ENCODE assay signal across 8 cellular contexts in genomic region chr21:39441502-39442475, GRCh38. TPM values are rescaled to one million over a fixed set of nuclear protein-coding genes. Genes with fewer than 3 reads are reported as not detected.
DNase-seq lines count a peak whose midpoint lies in the region; ATAC-seq lines count a peak whose summit lies in the region.

No MANE protein-coding gene starts in this region.

- peaks cover 15% of the 10 kb centered on the region for H3K4me1 Mint-ChIP-seq in activated CD8-positive, alpha-beta T cell treated with anti-CD3 and anti-CD28 coated beads, Interleukin-2, amount 10 ng/mL, durations not matched to agents 7 days and 5 days (ENCODE audit: low read depth)

- H3K9me3 Mint-ChIP-seq in activated CD8-positive, alpha-beta T cell treated with anti-CD3 and anti-CD28 coated beads, Interleukin-2, amount 10 ng/mL, durations not matched to agents 7 days and 5 days (ENCODE audit: insufficient read depth), result no peaks in the 10 kb centered on the region

- H3K36me3 Mint-ChIP-seq in activated CD8-positive, alpha-beta T cell treated with anti-CD3 and anti-CD28 coated beads, Interleukin-2, amount 10 ng/mL, durations not matched to agents 7 days and 5 days (ENCODE audit: low read depth), result no peaks in the 10 kb centered on the region

- POLR2A ChIA-PET in activated CD8-positive, alpha-beta T cell treated with anti-CD3 and anti-CD28 coated beads, Interleukin-2, amount 10 ng/mL, durations not matched to agents 7 days and 5 days (lab: Charles Lee), result interaction anchor here (0.6 kb wide), 1 partner anchor 1647 kb away, joined by 3 read pairs; no protein-coding TSS in a partner anchor

- CTCF ChIA-PET in activated CD8-positive, alpha-beta T cell treated with anti-CD3 and anti-CD28 coated beads, Interleukin-2, amount 10 ng/mL, durations not matched to agents 7 days and 5 days (lab: Charles Lee), result interaction anchor here (0.6 to 2.5 kb wide), 22 partner anchors 11 to 686 kb away, joined by 3 to 17 read pairs (median 4); partner anchors contain the start of gene PSMG1

- peak; percentile 27 to 30 for ATAC-seq in activated CD4-positive, CD25-positive, alpha-beta regulatory T cell treated with anti-CD3 and anti-CD28 coated beads, Interleukin-2, amount 50 U/mL, for 24 hours
- ATAC-seq in HG02610 (IDR thresholded peaks at IDR 0.05; ENCODE audit: unreplicated experiment), result peak; percentile 32
- no peak for ATAC-seq in activated CD8-positive, alpha-beta T cell treated with anti-CD3 and anti-CD28 coated beads, Interleukin-2, amount 10 ng/mL, durations not matched to agents 7 days and 5 days
- no peak for ATAC-seq in HG02571 (IDR thresholded peaks at IDR 0.05; ENCODE audit: unreplicated experiment)

- no peak overlapping the region for H3K4me3 Mint-ChIP-seq in activated CD8-positive, alpha-beta T cell treated with anti-CD3 and anti-CD28 coated beads, Interleukin-2, amount 10 ng/mL, durations not matched to agents 7 days and 5 days

- peaks cover 41% of the 10 kb centered on the region for H3K27me3 Mint-ChIP-seq in activated CD8-positive, alpha-beta T cell treated with anti-CD3 and anti-CD28 coated beads, Interleukin-2, amount 10 ng/mL, durations not matched to agents 7 days and 5 days (ENCODE audit: low read depth)

- intact Hi-C loops in head of caudate nucleus (cut with DNase I), result no loop called here

- no peak overlapping the region for H3K27ac Mint-ChIP-seq in activated CD8-positive, alpha-beta T cell treated with anti-CD3 and anti-CD28 coated beads, Interleukin-2, amount 10 ng/mL, durations not matched to agents 7 days and 5 days

- no peak for DNase-seq in activated CD4-positive, CD25-positive, alpha-beta regulatory T cell treated with anti-CD3 and anti-CD28 coated beads, Interleukin-2, amount 50 U/mL, for 72 hours
- DNase-seq in NCI-H524 treated with DMSO at 0.1 percent for 48 hours (lab: John Stamatoyannopoulos, UW), result peak; percentile 6
- DNase-seq in activated CD8-positive, alpha-beta T cell treated with anti-CD3 and anti-CD28 coated beads, Interleukin-2, amount 10 ng/mL, durations not matched to agents 7 days and 5 days, result peak; percentile 53
- peak in 27 of 42 donors; percentile 19 to 72 (median 50) for DNase-seq in head of caudate nucleus
- DNase-seq in stimulated activated CD4-positive, alpha-beta T cell treated with anti-CD3 and anti-CD28 coated beads, Interleukin-4, amount 100 ng/mL, for 24 hours, result peak; percentile 44

RNA-seq across cellular contexts. Expression of gene LCA5L, which starts 3.8 kb away (rescaled TPM):
- under 1 TPM in 1 of 2 experiments, not detected in 1; 0.47 TPM for total RNA-seq in activated CD8-positive, alpha-beta T cell treated with anti-CD3 and anti-CD28 coated beads, Interleukin-2, amount 10 ng/mL, durations not matched to agents 7 days and 5 days

RNA-seq across cellular contexts. Expression of gene SH3BGR, which starts 10.0 kb away (rescaled TPM):
- 1 to 10 TPM in 1 of 2 experiments, not detected in 1; 1.1 TPM for total RNA-seq in activated CD8-positive, alpha-beta T cell treated with anti-CD3 and anti-CD28 coated beads, Interleukin-2, amount 10 ng/mL, durations not matched to agents 7 days and 5 days

Comparison
In these comparisons a context has a peak if more than half of its experiments do, and no peak if none do; other contexts are left out.
1. ATAC-seq: peak in activated CD4-positive, CD25-positive, alpha-beta regulatory T cell treated with anti-CD3 and anti-CD28 coated beads, Interleukin-2, amount 50 U/mL, for 24 hours (2 of 2) and HG02610 (single experiment); none in activated CD8-positive, alpha-beta T cell treated with anti-CD3 and anti-CD28 coated beads, Interleukin-2, amount 10 ng/mL, durations not matched to agents 7 days and 5 days (single experiment) and HG02571 (single experiment).